Comparison of ENCODE assay signal across 33 cellular contexts in the genomic region with DNA sequence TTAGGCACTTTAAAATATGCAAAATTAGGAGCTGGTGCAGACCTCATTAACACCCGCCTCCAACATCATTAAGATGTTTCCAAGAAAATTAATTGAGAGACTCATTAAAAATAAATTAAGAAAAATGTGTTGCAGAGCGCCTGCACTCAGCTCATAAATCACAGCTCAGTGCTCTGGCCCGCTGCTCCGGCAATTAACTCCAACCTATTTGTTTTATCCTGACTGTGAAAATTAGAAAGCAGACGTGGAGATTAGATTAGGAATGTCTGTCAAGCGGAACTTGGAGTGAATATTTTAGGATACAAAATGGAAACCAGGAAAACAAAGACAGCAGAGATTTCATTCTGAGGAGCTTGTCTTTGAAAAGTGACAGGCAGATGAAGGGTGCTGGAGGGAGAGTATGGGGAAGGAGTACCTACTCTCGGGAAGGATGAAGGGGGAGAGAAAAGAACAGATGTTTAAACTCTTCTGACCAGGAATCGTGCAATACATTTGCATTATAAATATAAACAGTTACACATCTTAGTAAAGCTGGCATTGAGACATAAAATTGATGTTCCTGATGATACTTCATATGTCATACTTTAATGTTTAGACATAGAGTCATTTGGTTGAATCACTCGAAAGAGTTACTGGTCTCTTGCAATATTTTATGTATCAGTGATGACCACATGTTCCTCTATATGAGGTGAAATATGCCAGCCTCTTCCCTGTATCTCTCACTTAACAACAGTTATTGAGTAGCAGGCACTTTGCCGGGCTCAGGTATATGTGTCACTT. TPM values are rescaled to one million over a fixed set of nuclear protein-coding genes. Genes with fewer than 3 reads are reported as not detected.
A peak's percentile ranks its signal among the peaks of the same experiment; 100 is the strongest.
DNase-seq lines count a peak whose midpoint lies in the region; ATAC-seq, FAIRE-seq and TF ChIP-seq lines count a peak whose summit lies in the region.
"Had no signal": no experiment of that assay in that cellular context is flagged by ENCODE, and none has a peak within 500 bp of the region (broad histone marks: within the 10 kb centered on the region; RNA-seq: fewer than 3 reads in every experiment).

No MANE protein-coding gene starts in this region.

- no peaks in the 10 kb centered on the region for H3K79me2 ChIP-seq in HepG2 (ENCODE audit: insufficient read depth, low read length)

- no TSS peak for BruUV-seq in HepG2 (replicated peaks; lab: Mats Ljungman, UMichigan)

- 88% methylated on average over 10 of the region's 10 CpGs for WGBS in HepG2 (ENCODE audit: low lambda C conversion rate)
- WGBS in right lobe of liver (ENCODE audit: insufficient coverage, low coverage, low lambda C conversion rate, missing lambda C conversion rate) = 59% methylated on average over 10 of the region's 10 CpGs

- in situ Hi-C loops in HepG2 (cut with HindIII; ENCODE audit: extremely low pct_ligation_motif_present, low pct_unique_long_range_greater_than_20kb) = no loop called here

- CTCF ChIA-PET in HepG2 (lab: Yijun Ruan, JAX; ENCODE audit: low intra/inter-chr PET ratio, low total read pairs) = no interaction called here

- H3K4me3 ChIP-seq in HepG2 (replicated peaks in 1 of 3; ENCODE audit: insufficient read depth in 1 of 3, low read depth in 2 of 3, low read length in 3 of 3) = no peak overlapping the region
- H3K4me3 ChIP-seq in right lobe of liver = no peak overlapping the region
- H3K4me3 ChIP-seq: coronary artery, esophagus muscularis mucosa, K562, mucosa of descending colon, SJSA1, thoracic aorta, uterus had no signal

- no peak for TF ChIP-seq EP300 in HepG2 (IDR thresholded peaks at IDR 0.05; ENCODE audit: low read depth in 2 of 2, low read length in 2 of 2)
- TF ChIP-seq EP300 in HepG2 (CRISPR knock-in tag; IDR thresholded peaks at IDR 0.05; ENCODE audit: borderline replicate concordance) = no peak

- POLR2A ChIA-PET in HepG2 (lab: Yijun Ruan, JAX) = no interaction called here

- H3K27me3 ChIP-seq in HepG2 (ENCODE audit: control insufficient read depth in 1 of 2, insufficient read depth in 2 of 2, low read length in 2 of 2) (no peaks in the 10 kb centered on the region), right lobe of liver (no peaks in the 10 kb centered on the region), foreskin keratinocyte (no peaks in the 10 kb centered on the region)
- H3K27me3 ChIP-seq: esophagus muscularis mucosa, SJSA1, uterus had no signal

- TF ChIP-seq CTCF in HepG2 (CRISPR knock-in tag; IDR thresholded peaks at IDR 0.05) = no peak
- no peak for TF ChIP-seq CTCF in right lobe of liver (IDR thresholded peaks at IDR 0.05)
- no peak for TF ChIP-seq CTCF in foreskin keratinocyte (conservative IDR thresholded peaks at IDR 0.05)

- H4K20me1 ChIP-seq in HepG2 (ENCODE audit: insufficient read depth, low read length) = no peaks in the 10 kb centered on the region

- DNase-seq in HepG2 (ENCODE audit: low spot score) = no peak
- DNase-seq in right lobe of liver = no peak
- DNase-seq in RKO (ENCODE audit: low spot score) = peak; percentile 27
- peak in 1 of 2 donors; percentile 14 for DNase-seq in foreskin keratinocyte
- no peak for DNase-seq in HT-29 (ENCODE audit: low spot score)
- DNase-seq in glomerular visceral epithelial cell (ENCODE audit: extremely low spot score) = no peak
- DNase-seq in OCI-M2 (lab: John Stamatoyannopoulos, UW; ENCODE audit: unreplicated experiment) = no peak
- DNase-seq: activated CD4-positive, alpha-beta T cell treated with anti-CD3 and anti-CD28 coated beads, Interleukin-2, amount 50 U/mL, for 1 hour; activated effector memory CD4-positive, alpha-beta T cell treated with anti-CD3 and anti-CD28 coated beads, Interleukin-2, amount 50 U/mL, for 16 hours; activated T-cell treated with anti-CD3 and anti-CD28 coated beads, Interleukin-2, amount 50 U/mL, for 24 hours; Calu3; CD4-positive, CD25-positive, alpha-beta regulatory T cell; DND-41; effector memory CD8-positive, alpha-beta T cell; hypothalamus; mammary epithelial cell; mucosa of descending colon; NCI-H1092 treated with DMSO at 0.1 percent for 48 hours; NCI-H82; stimulated activated CD4-positive, alpha-beta T cell treated with anti-CD3 and anti-CD28 coated beads, Interleukin-1b, Interleukin-23, amount 100 ng/mL, for 48 hours; stimulated activated naive CD8-positive, alpha-beta T cell treated with anti-CD3 and anti-CD28 coated beads, Interleukin-15, Interleukin-2, amounts not matched to agents 100 U/mL and 50 U/mL, for 24 hours; uterus had no signal

- H3K4me1 ChIP-seq in HepG2 (ENCODE audit: insufficient read depth, low read length) (peaks cover 44% of the 10 kb centered on the region), right lobe of liver (peaks cover 0 to 9% (median 0%) of the 10 kb centered on the region in 4 donors), foreskin keratinocyte (no peaks in the 10 kb centered on the region)
- H3K4me1 ChIP-seq: esophagus muscularis mucosa, SJSA1, uterus had no signal

- no peak overlapping the region for H3K4me2 ChIP-seq in HepG2 (ENCODE audit: low read depth, low read length)

- H3K9me3 ChIP-seq in HepG2 (ENCODE audit: low read length) (no peaks in the 10 kb centered on the region), right lobe of liver (no peaks in the 10 kb centered on the region)
- H3K9me3 ChIP-seq: esophagus muscularis mucosa, mucosa of descending colon, SJSA1, thoracic aorta, uterus had no signal

- TF ChIP-seq RAD21 in HepG2 (CRISPR knock-in tag; IDR thresholded peaks at IDR 0.05) = no peak

- intact Hi-C loops in HepG2 (cut with micrococcal nuclease; ENCODE audit: unreplicated experiment) = no loop called here
- intact Hi-C loops in right lobe of liver (cut with DNase I) = no loop called here

- H2AFZ ChIP-seq in HepG2 (ENCODE audit: low read length) = no peak overlapping the region

- ATAC-seq in HepG2 (no peak), right lobe of liver (no peak), foreskin keratinocyte (peak; percentile 40), GM18870 (IDR thresholded peaks at IDR 0.05; ENCODE audit: unreplicated experiment) (no peak)
- ATAC-seq: effector memory CD8-positive, alpha-beta T cell; K562; mucosa of descending colon; natural killer cell treated with Interleukin-12 subunit alpha and Interleukin-12 subunit beta and Interleukin-15 and Interleukin-18, amount 100 ng/mL, for 72 hours; stimulated activated naive CD8-positive, alpha-beta T cell treated with anti-CD3 and anti-CD28 coated beads, Interleukin-15, Interleukin-2, amounts not matched to agents 100 U/mL and 50 U/mL, for 24 hours; WTC11 had no signal

- FAIRE-seq in HepG2 (lab: Jason Lieb, UNC) = peak; percentile 4
- FAIRE-seq: A204.1, astrocyte, K562 had no signal

- H3K27ac ChIP-seq in HepG2 (ENCODE audit: extremely low read length, insufficient read depth, low read length) (no peak overlapping the region), right lobe of liver (no peak overlapping the region), foreskin keratinocyte (no peak overlapping the region)
- H3K27ac ChIP-seq: coronary artery, esophagus muscularis mucosa, RWPE1, SJSA1, thoracic aorta, uterus had no signal

- TF ChIP-seq POLR2A in HepG2 (IDR thresholded peaks at IDR 0.05; ENCODE audit: insufficient read depth in 1 of 2, low read depth in 2 of 2, low read length in 2 of 2) (no peak), right lobe of liver (IDR thresholded peaks at IDR 0.05) (no peak)

- no peak overlapping the region for H3K9ac ChIP-seq in HepG2 (ENCODE audit: insufficient read depth, low read depth, low read length)

- no peaks in the 10 kb centered on the region for H3K36me3 ChIP-seq in HepG2 (replicated peaks in 1 of 2; ENCODE audit: control insufficient read depth in 1 of 2, insufficient read depth in 2 of 2, low read length in 2 of 2)
- H3K36me3 ChIP-seq in right lobe of liver = no peaks in the 10 kb centered on the region
- H3K36me3 ChIP-seq: esophagus muscularis mucosa, SJSA1, thoracic aorta, uterus had no signal

TF ChIP-seq in HepG2, 621 proteins besides CTCF, POLR2A, EP300 and RAD21 (continues in another document):
- TF ChIP-seq ZNF747 (CRISPR knock-in tag; IDR thresholded peaks at IDR 0.05; ENCODE audit: borderline replicate concordance) = no peak

RNA-seq across cellular contexts. Expression of a gene that starts 49.5 kb away (rescaled TPM):
- total RNA-seq in HepG2 (2016; rRNA removed; fragmentation: Illumina TruSeq; extraction: Trizol) (2.4 and 3.8 TPM in 2 replicates), right lobe of liver (under 1 TPM in 4 of 6 experiments, not detected in 2; 0.09 to 0.53 (median 0.19) TPM), foreskin keratinocyte (0.49 and 0.78 TPM in 2 replicates)
- total RNA-seq in HepG2 (2016; cell fraction: cytosol; rRNA removed; fragmentation: Illumina TruSeq; extraction: Trizol; ENCODE audit: low read depth) = 7.6 and 9.2 TPM in 2 replicates
- 1.8 and 2.7 TPM in 2 replicates for total RNA-seq in HepG2 (2016; cell fraction: insoluble cytoplasmic fraction; rRNA removed; fragmentation: Illumina TruSeq; extraction: Trizol)
- 4.4 and 4.7 TPM in 2 replicates for total RNA-seq in HepG2 (2016; cell fraction: membrane; rRNA removed; fragmentation: Illumina TruSeq; extraction: Trizol)
- 6.5 and 8.7 TPM in 2 replicates for total RNA-seq in HepG2 (2016; cell fraction: nucleus; rRNA removed; fragmentation: Illumina TruSeq; extraction: Trizol)
- polyA plus RNA-seq in HepG2 (2011; rRNA removed) (1.9 and 3.3 TPM in 2 replicates), foreskin keratinocyte (0.01 and 0.12 TPM in 2 replicates)
- 0.44 and 0.67 TPM in 2 replicates for polyA plus RNA-seq in HepG2 (2011; cell fraction: cytosol; rRNA removed)
- polyA plus RNA-seq in HepG2 (2011; cell fraction: nucleus; rRNA removed) = 9.4 and 12.6 TPM in 2 replicates
- 5.1 and 6.5 TPM in 2 replicates for polyA plus RNA-seq in HepG2 (2012)
- polyA plus RNA-seq in HepG2 (2016; cell fraction: cytosol; fragmentation: Illumina TruSeq; extraction: Trizol; ENCODE audit: low read depth) = 0.15 and 0.28 TPM in 2 replicates
- polyA plus RNA-seq in HepG2 (2016; cell fraction: insoluble cytoplasmic fraction; fragmentation: Illumina TruSeq; extraction: Trizol; ENCODE audit: low read depth) = 1.2 and 1.4 TPM in 2 replicates
- polyA plus RNA-seq in HepG2 (2016; cell fraction: membrane; fragmentation: Illumina TruSeq; extraction: Trizol; ENCODE audit: low read depth) = 0.42 and 0.77 TPM in 2 replicates
- 13.9 and 15.2 TPM in 2 replicates for polyA plus RNA-seq in HepG2 (2016; cell fraction: nucleus; fragmentation: Illumina TruSeq; extraction: Trizol; ENCODE audit: insufficient read depth, low read depth)
- polyA minus RNA-seq in HepG2 (2011; rRNA and poly(A)+ RNA removed; ENCODE audit: low replicate concordance) = 3.4 and 3.8 TPM in 2 replicates
- polyA minus RNA-seq in HepG2 (2011; cell fraction: cytosol; rRNA and poly(A)+ RNA removed) = 1.4 and 1.7 TPM in 2 replicates
- polyA minus RNA-seq in HepG2 (2011; cell fraction: nucleus; rRNA and poly(A)+ RNA removed) = 19.1 and 20.5 TPM in 2 replicates
- total RNA-seq in HT-29 (2014; rRNA removed; shearing (Covaris generic)) = 2.3 TPM in 1 of 2 replicates, not detected in the other
- total RNA-seq: SJSA1 had no signal
- polyA plus RNA-seq: CD4-positive, CD25-positive, alpha-beta regulatory T cell had no signal
